In genomic region chr1:48547521-48547920, GRCh38 we compare ENCODE assay signal across 23 cellular contexts.
A peak's percentile ranks its signal among the peaks of the same experiment; 100 is the strongest.
DNase-seq lines count a peak whose midpoint lies in the region; ATAC-seq, FAIRE-seq and TF ChIP-seq lines count a peak whose summit lies in the region.
"Had no signal": no experiment of that assay in that cellular context is flagged by ENCODE, and none has a peak within 500 bp of the region (broad histone marks: within the 10 kb centered on the region; RNA-seq: fewer than 3 reads in every experiment).

No MANE protein-coding gene starts in this region.

- TF ChIP-seq POLR2A in A549 (IDR thresholded peaks at IDR 0.05; ENCODE audit: low read length), result no peak

- H3K4me1 Mint-ChIP-seq in T-helper 2 cell treated with Interferon-gamma antibody and Interleukin-4, amounts not matched to agents 5 μg/mL and 100 μg/mL, for 36 hours (ENCODE audit: low read depth), result no peaks in the 10 kb centered on the region
- H3K4me1 Mint-ChIP-seq: B cell; CD8-positive, alpha-beta memory T cell had no signal

- CTCF ChIA-PET in A549 (lab: Yijun Ruan, JAX), result no interaction called here

- TF ChIP-seq CTCF in A549 (IDR thresholded peaks at IDR 0.05), result no peak

- in situ Hi-C loops in SK-MEL-5 (cut with HindIII; ENCODE audit: low pct_unique_long_range_greater_than_20kb, low sequenced_read_pairs), result no loop called here

- no peaks in the 10 kb centered on the region for H3K27me3 ChIP-seq in BLaER1
- H3K27me3 ChIP-seq: BLaER1 treated with 17β-estradiol and CSF1 and Interleukin-3, amounts not matched to agents 10 nM and 100 nM had no signal

- H3K9me3 ChIP-seq in A549, result no peaks in the 10 kb centered on the region
- no peaks in the 10 kb centered on the region for H3K9me3 ChIP-seq in BLaER1
- H3K9me3 ChIP-seq: BLaER1 treated with 17β-estradiol and CSF1 and Interleukin-3, amounts not matched to agents 10 nM and 100 nM; HAP-1 had no signal

- H3K4me1 ChIP-seq in A549, result no peaks in the 10 kb centered on the region
- H3K4me1 ChIP-seq in BLaER1, result peaks cover 6% of the 10 kb centered on the region; the same call in 1 of the 2 replicates
- H3K4me1 ChIP-seq: HAP-1 had no signal

- H3K4me2 ChIP-seq in A549, result no peak overlapping the region
- peak overlapping the region; percentile 24 for H3K4me2 ChIP-seq in BLaER1

- POLR2A ChIA-PET in A549 (lab: Yijun Ruan, JAX), result no interaction called here

- DNase-seq in A549 (ENCODE audit: low read depth in 1 of 2, low spot score in 1 of 2) (no peak), DMS79 treated with DMSO at 0.1 percent for 48 hours (lab: John Stamatoyannopoulos, UW) (peak; percentile 23), SK-MEL-5 (ENCODE audit: low read depth, low spot score) (peak; percentile 75), hippocampal formation (lab: John Stamatoyannopoulos, UW) (no peak), left cardiac atrium (no peak)
- no peak for DNase-seq in stimulated activated naive CD4-positive, alpha-beta T cell treated with Interleukin-2 at 50 U/mL for 16 hours (lab: John Stamatoyannopoulos, UW)
- DNase-seq in T-helper 2 cell treated with Interferon-gamma antibody and Interleukin-4, amounts not matched to agents 5 μg/mL and 100 μg/mL, for 36 hours (ENCODE audit: low spot score), result no peak
- DNase-seq: Calu3; CD4-positive, alpha-beta T cell; CD8-positive, alpha-beta memory T cell; COR-L47; DMS153; GF-D8; GOT3; HFFc6 had no signal

- H3K27ac ChIP-seq in A549, result no peak overlapping the region
- H3K27ac ChIP-seq in BLaER1, result no peak overlapping the region
- H3K27ac ChIP-seq: BLaER1 treated with 17β-estradiol and CSF1 and Interleukin-3, amounts not matched to agents 10 nM and 100 nM had no signal

- no peak for TF ChIP-seq RAD21 in A549 (conservative IDR thresholded peaks at IDR 0.05 in 1 of 2, IDR thresholded peaks at IDR 0.05 in 1 of 2)

- H3K9me3 Mint-ChIP-seq in T-helper 2 cell treated with Interferon-gamma antibody and Interleukin-4, amounts not matched to agents 5 μg/mL and 100 μg/mL, for 36 hours, result no peaks in the 10 kb centered on the region

- no peaks in the 10 kb centered on the region for H3K27me3 Mint-ChIP-seq in T-helper 2 cell treated with Interferon-gamma antibody and Interleukin-4, amounts not matched to agents 5 μg/mL and 100 μg/mL, for 36 hours (ENCODE audit: low read depth)

- H3K4me3 Mint-ChIP-seq in T-helper 2 cell treated with Interferon-gamma antibody and Interleukin-4, amounts not matched to agents 5 μg/mL and 100 μg/mL, for 36 hours, result no peak overlapping the region
- H3K4me3 Mint-ChIP-seq: B cell; CD14-positive monocyte; CD4-positive, alpha-beta T cell; CD8-positive, alpha-beta memory T cell; HFFc6 had no signal

- H3K9ac ChIP-seq in BLaER1, result no peak overlapping the region
- H3K9ac ChIP-seq: BLaER1 treated with 17β-estradiol and CSF1 and Interleukin-3, amounts not matched to agents 10 nM and 100 nM had no signal

- TF ChIP-seq EP300 in A549 (IDR thresholded peaks at IDR 0.05), result no peak

- FAIRE-seq in A549 (lab: Jason Lieb, UNC), result no peak
- FAIRE-seq: GM12891, GM18507, H54 had no signal

- ATAC-seq in A549 (no peak), left cardiac atrium (no peak)

- no peaks in the 10 kb centered on the region for H3K36me3 ChIP-seq in BLaER1
- H3K36me3 ChIP-seq: BLaER1 treated with 17β-estradiol and CSF1 and Interleukin-3, amounts not matched to agents 10 nM and 100 nM; HAP-1 had no signal

- H3K27ac Mint-ChIP-seq in T-helper 2 cell treated with Interferon-gamma antibody and Interleukin-4, amounts not matched to agents 5 μg/mL and 100 μg/mL, for 36 hours, result no peak overlapping the region
- H3K27ac Mint-ChIP-seq: B cell; CD14-positive monocyte; CD4-positive, alpha-beta T cell; CD8-positive, alpha-beta memory T cell; HFFc6 had no signal

- intact Hi-C loops in left cardiac atrium (cut with DNase I), result no loop called here

- 0% methylated on average over 1 of the region's 1 CpG for WGBS in A549 (ENCODE audit: missing lambda C conversion rate)

- H3K36me3 Mint-ChIP-seq in T-helper 2 cell treated with Interferon-gamma antibody and Interleukin-4, amounts not matched to agents 5 μg/mL and 100 μg/mL, for 36 hours (ENCODE audit: low read depth), result no peaks in the 10 kb centered on the region
- H3K36me3 Mint-ChIP-seq: CD14-positive monocyte; CD8-positive, alpha-beta memory T cell had no signal

- no peak overlapping the region for H3K4me3 ChIP-seq in A549
- no peak overlapping the region for H3K4me3 ChIP-seq in BLaER1
- H3K4me3 ChIP-seq: BLaER1 treated with 17β-estradiol and CSF1 and Interleukin-3, amounts not matched to agents 10 nM and 100 nM; HAP-1 had no signal

- no peaks in the 10 kb centered on the region for H4K20me1 ChIP-seq in BLaER1
- H4K20me1 ChIP-seq: BLaER1 treated with 17β-estradiol and CSF1 and Interleukin-3, amounts not matched to agents 10 nM and 100 nM had no signal

TF ChIP-seq in A549, 52 proteins besides CTCF, POLR2A, EP300 and RAD21:
- TF ChIP-seq TFCP2L1 (CRISPR knock-in tag; IDR thresholded peaks at IDR 0.05), result no peak
- TF ChIP-seq HOXB13 (CRISPR knock-in tag; IDR thresholded peaks at IDR 0.05; ENCODE audit: low read depth), result no peak
- peak; percentile 24 for TF ChIP-seq MAFK (IDR thresholded peaks at IDR 0.05; ENCODE audit: partially characterized antibody)
TF ChIP-seq in A549: peak in this region for 1.

Comparison
In these comparisons a context has a peak if more than half of its experiments do, and no peak if none do; other contexts are left out.
1. DNase-seq: peak in DMS79 treated with DMSO at 0.1 percent for 48 hours (single experiment) and SK-MEL-5 (single experiment); none in A549 (0 of 2), stimulated activated naive CD4-positive, alpha-beta T cell treated with Interleukin-2 at 50 U/mL for 16 hours (single experiment), T-helper 2 cell treated with Interferon-gamma antibody and Interleukin-4, amounts not matched to agents 5 μg/mL and 100 μg/mL, for 36 hours (single experiment), hippocampal formation (0 of 2) and left cardiac atrium (single experiment).